8 cellular contexts compared by ENCODE assay signal in genomic region chr20:5126512-5127203, GRCh38. TPM values are rescaled to one million over a fixed set of nuclear protein-coding genes. Genes with fewer than 3 reads are reported as not detected.
DNase-seq lines count a peak whose midpoint lies in the region; ATAC-seq and TF ChIP-seq lines count a peak whose summit lies in the region.

Gene CDS2, plus strand, starts transcription at chr20:5127008. Its CDS starts 85 bp downstream, at chr20:5127093.

- intact Hi-C loops in T-helper 1 cell treated with Interleukin-12 subunit alpha and Interleukin-12 subunit beta and Interleukin-4 antibody, amounts not matched to agents 30 ng/mL and 1 ng/mL, for 36 hours (cut with micrococcal nuclease), result loop anchor here (1.0 to 10.0 kb wide), 9 partner anchors 7 to 1112 kb away; partner anchors contain the start of genes MCM8, PCNA, RNF24 and TRMT6
- intact Hi-C loops in heart right ventricle (cut with DNase I), result loop anchor here in 9 of 10 donors (1.0 to 10.0 kb wide), 5 partner anchors 46 to 318 kb away; no protein-coding TSS in a partner anchor
- intact Hi-C loops in posterior cingulate gyrus (cut with DNase I), result loop anchor here (1.0 to 10.0 kb wide), 2 partner anchors 66 to 318 kb away; no protein-coding TSS in a partner anchor

- no peaks in the 10 kb centered on the region for H3K27me3 ChIP-seq in heart right ventricle
- H3K27me3 ChIP-seq in upper lobe of left lung, result no peaks in the 10 kb centered on the region

- DNase-seq in GM13977 (ENCODE audit: low spot score) (peak; percentile 98), NCI-H146 treated with DMSO at 0.1 percent for 48 hours (lab: John Stamatoyannopoulos, UW; ENCODE audit: unreplicated experiment) (peak; percentile 98), amniotic epithelial cell (ENCODE audit: low read depth) (peak; percentile 96), heart right ventricle (peak; percentile 100), posterior cingulate gyrus (peak; percentile 100), upper lobe of left lung (peak; percentile 100)

- 0 to 1% methylated on average over 68 to 78 of the region's 78 CpGs for WGBS in heart right ventricle, 2 donors
- whole genome bisulfite sequencing in upper lobe of left lung, 2 donors, result 0 to 1% methylated on average over 26 to 40 of the region's 78 CpGs

- H3K36me3 ChIP-seq in heart right ventricle (peaks cover 0 to 12% (median 0%) of the 10 kb centered on the region in 9 donors), upper lobe of left lung (no peaks in the 10 kb centered on the region)

- H3K9me3 ChIP-seq in heart right ventricle (no peaks in the 10 kb centered on the region), upper lobe of left lung (no peaks in the 10 kb centered on the region)

- in situ Hi-C loops in GM13977 (cut with MboI; ENCODE audit: low pct_unique_long_range_greater_than_20kb, low sequenced_read_pairs, unreplicated experiment), result no loop called here

- TF ChIP-seq POLR2A in upper lobe of left lung (IDR thresholded peaks at IDR 0.05), result peak in 3 of 4 donors; percentile 82 to 94 (median 87)

- H3K4me3 ChIP-seq in heart right ventricle (peak within 1 kb of the TSS; percentile 83 to 98 (median 94)), upper lobe of left lung (peak within 1 kb of the TSS; percentile 65 to 100 (median 92))

- peaks cover 7 to 60% (median 48%) of the 10 kb centered on the region in 9 donors for H3K4me1 ChIP-seq in heart right ventricle
- H3K4me1 ChIP-seq in upper lobe of left lung, result peaks cover 22 to 46% (median 29%) of the 10 kb centered on the region in 4 donors

- TF ChIP-seq EP300 in upper lobe of left lung (IDR thresholded peaks at IDR 0.05), result peak in 1 of 4 donors; percentile 13

- ATAC-seq in HG02884 (IDR thresholded peaks at IDR 0.05; ENCODE audit: unreplicated experiment), result peak; percentile 83
- ATAC-seq in heart right ventricle, result peak; percentile 97 to 99 (median 97)
- peak; percentile 98 to 99 for ATAC-seq in upper lobe of left lung (ENCODE audit: low FRiP score in 2 of 2)

- H3K27ac ChIP-seq in heart right ventricle, result peak within 1 kb of the TSS; percentile 89 to 99 (median 98)
- peak within 1 kb of the TSS; percentile 91 to 99 (median 97) for H3K27ac ChIP-seq in upper lobe of left lung

- TF ChIP-seq CTCF in GM13977 (IDR thresholded peaks at IDR 0.05; ENCODE audit: extremely low read depth, insufficient read depth, missing control alignments) (peak; percentile 81), heart right ventricle (IDR thresholded peaks at IDR 0.05) (peak; percentile 54 to 90 (median 71)), upper lobe of left lung (IDR thresholded peaks at IDR 0.05) (peak; percentile 44 to 87 (median 63))

RNA-seq across cellular contexts. Expression of gene CDS2, which starts in this region (rescaled TPM):
- total RNA-seq in T-helper 1 cell treated with Interleukin-12 subunit alpha and Interleukin-12 subunit beta and Interleukin-4 antibody, amounts not matched to agents 30 ng/mL and 1 ng/mL, for 36 hours, result 54.2 and 62.3 TPM in 2 replicates
- total RNA-seq in heart right ventricle (100 to 1,000 TPM in 1 of 10 donors, 10 to 100 TPM in 9; 67.5 to 100 (median 85.7) TPM), upper lobe of left lung (10 to 100 TPM; 26.2 to 64.0 (median 40.6) TPM)
- polyA plus RNA-seq in heart right ventricle, result 10 to 100 TPM; 16.7 to 23.1 TPM

Comparison
In these comparisons a context has a peak if more than half of its experiments do, and no peak if none do; other contexts are left out.
1. Peak in every context shown above with its lines: DNase-seq, ATAC-seq, H3K4me3 ChIP-seq and H3K27ac ChIP-seq.